Comparison of ENCODE assay signal across 8 cellular contexts in genomic region chr13:39072842-39073241, GRCh38.
"Had no signal": no experiment of that assay in that cellular context is flagged by ENCODE, and none has a peak within 500 bp of the region (broad histone marks: within the 10 kb centered on the region; RNA-seq: fewer than 3 reads in every experiment).

No MANE protein-coding gene starts in this region.

- DNase-seq: GDM1, GF-D8 had no signal

- FAIRE-seq: G401.6, GM12878, GM12891, GM12892, GM18507, GM19239 had no signal

- ATAC-seq: GM12878 had no signal

- H3K4me3 ChIP-seq: GM12878 had no signal
